Comparison of ENCODE assay signal across 15 cellular contexts in the genomic region with DNA sequence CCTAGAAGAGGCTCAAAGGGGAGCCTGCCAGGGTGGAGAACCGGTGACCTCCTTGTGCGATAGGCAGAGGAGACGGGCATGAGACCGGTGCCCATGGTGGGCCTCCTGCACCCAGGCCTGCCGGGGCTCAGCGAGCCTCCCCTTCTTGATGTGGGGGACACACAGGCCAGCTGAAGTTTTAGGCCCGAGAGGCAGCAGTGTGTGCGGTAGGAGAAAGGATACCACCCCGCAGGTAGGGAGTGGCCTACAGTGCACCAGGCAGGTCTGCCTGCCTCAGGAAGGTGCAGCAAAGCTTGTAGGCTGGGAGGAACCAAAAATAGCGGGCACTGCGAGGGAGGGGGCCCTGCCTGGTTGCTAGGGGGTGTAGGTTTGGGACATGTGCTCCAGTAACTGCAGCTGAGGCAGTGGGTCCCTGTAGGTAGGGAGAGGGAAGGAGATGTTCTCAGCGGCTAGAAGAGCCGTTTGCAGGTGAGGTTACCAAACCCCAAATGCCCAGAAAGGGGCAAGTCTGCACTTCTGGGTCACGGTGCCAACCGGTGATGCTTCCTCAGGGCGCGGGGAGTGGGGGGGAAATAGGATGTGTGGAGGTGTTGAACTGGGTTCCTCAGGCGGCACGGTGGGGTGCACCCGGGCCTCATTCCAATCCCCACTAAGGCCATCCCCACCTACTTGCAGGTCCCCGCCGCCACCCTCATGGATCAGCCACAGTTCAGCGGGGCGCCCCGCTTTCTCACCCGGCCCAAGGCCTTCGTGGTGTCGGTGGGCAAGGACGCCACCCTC. TPM values are rescaled to one million over a fixed set of nuclear protein-coding genes. Genes with fewer than 3 reads are reported as not detected.
DNase-seq lines count a peak whose midpoint lies in the region; ATAC-seq and TF ChIP-seq lines count a peak whose summit lies in the region.
"Had no signal": no experiment of that assay in that cellular context is flagged by ENCODE, and none has a peak within 500 bp of the region (broad histone marks: within the 10 kb centered on the region; RNA-seq: fewer than 3 reads in every experiment).

No MANE protein-coding gene starts in this region.

- intact Hi-C loops in left cardiac atrium (cut with DNase I) (no loop called here), lower lobe of right lung (cut with DNase I) (no loop called here)

- POLR2A ChIA-PET in T-cell (lab: Charles Lee) = no interaction called here

- peaks cover 5 to 10% (median 9%) of the 10 kb centered on the region in 3 donors for H3K4me1 Mint-ChIP-seq in T-cell

- H3K27me3 ChIP-seq in cardiac muscle cell (no peaks in the 10 kb centered on the region), lower lobe of right lung (ENCODE audit: low read depth) (peaks cover 18% of the 10 kb centered on the region), skeletal muscle tissue (ENCODE audit: control insufficient read depth in 3 of 3, insufficient read depth in 3 of 3, low read length in 3 of 3) (peaks cover 0 to 7% (median 3%) of the 10 kb centered on the region in 3 donors)
- H3K27me3 ChIP-seq: vagina had no signal

- DNase-seq in cardiac muscle cell (ENCODE audit: low read depth in 1 of 2, low spot score in 1 of 2) (no peak), left cardiac atrium (no peak), T-cell (peak in 2 of 34 experiments; percentile 18 to 26), lower lobe of right lung (peak; percentile 49), HPDE6-E6E7 (ENCODE audit: extremely low spot score) (no peak)
- DNase-seq in activated effector memory CD4-positive, alpha-beta T cell treated with anti-CD3 and anti-CD28 coated beads, Interleukin-2, amount 50 U/mL, for 16 hours = no peak
- DNase-seq: activated B cell treated with CpG ODN at 0.5 μM for 24 hours, amniotic stem cell, DMS153, NCI-H1105, NCI-H2171 had no signal

- H3K36me3 ChIP-seq in cardiac muscle cell (peaks cover 18% of the 10 kb centered on the region), lower lobe of right lung (no peaks in the 10 kb centered on the region), skeletal muscle tissue (ENCODE audit: control insufficient read depth in 3 of 3, insufficient read depth in 3 of 3, low read length in 3 of 3) (peaks cover 8 to 59% (median 26%) of the 10 kb centered on the region in 3 donors)
- H3K36me3 ChIP-seq: gastroesophageal sphincter, vagina had no signal

- CTCF ChIA-PET in T-cell (lab: Charles Lee) = no interaction called here

- H3K4me1 ChIP-seq in cardiac muscle cell (ENCODE audit: low read depth) (peaks cover 49% of the 10 kb centered on the region), lower lobe of right lung (peaks cover 8% of the 10 kb centered on the region), skeletal muscle tissue (ENCODE audit: control insufficient read depth in 3 of 3, insufficient read depth in 3 of 3, low read length in 3 of 3) (peaks cover 54 to 77% (median 63%) of the 10 kb centered on the region in 3 donors)

- H3K4me3 Mint-ChIP-seq in T-cell = peak overlapping the region; percentile 49 to 54 (median 53)
- H3K4me3 Mint-ChIP-seq: activated B cell treated with CpG ODN at 0.5 μM for 24 hours had no signal

- H3K9me3 ChIP-seq in cardiac muscle cell (ENCODE audit: low read depth) = no peaks in the 10 kb centered on the region
- H3K9me3 ChIP-seq in lower lobe of right lung = no peaks in the 10 kb centered on the region
- H3K9me3 ChIP-seq in skeletal muscle tissue (ENCODE audit: control insufficient read depth in 3 of 3, low read length in 3 of 3) = no peaks in the 10 kb centered on the region
- H3K9me3 ChIP-seq: gastroesophageal sphincter, vagina had no signal

- no peak for TF ChIP-seq CTCF in cardiac muscle cell (IDR thresholded peaks at IDR 0.05; ENCODE audit: low read depth, low read length)
- TF ChIP-seq CTCF in lower lobe of right lung (IDR thresholded peaks at IDR 0.05) = no peak

- no peaks in the 10 kb centered on the region for H3K36me3 Mint-ChIP-seq in T-cell

- H3K9me3 Mint-ChIP-seq in T-cell = no peaks in the 10 kb centered on the region
- H3K9me3 Mint-ChIP-seq: activated B cell treated with CpG ODN at 0.5 μM for 24 hours had no signal

- peak overlapping the region; percentile 66 to 100 (median 97) for H3K9ac ChIP-seq in skeletal muscle tissue (ENCODE audit: low read depth in 1 of 3, low read length in 3 of 3)

- H3K4me3 ChIP-seq in cardiac muscle cell = no peak overlapping the region
- H3K4me3 ChIP-seq in lower lobe of right lung = no peak overlapping the region
- peak overlapping the region; percentile 77 to 87 (median 84) for H3K4me3 ChIP-seq in skeletal muscle tissue (ENCODE audit: low read length in 3 of 3)
- H3K4me3 ChIP-seq: gastroesophageal sphincter, vagina had no signal

- peak overlapping the region; percentile 97 for H3K27ac ChIP-seq in cardiac muscle cell
- H3K27ac ChIP-seq in lower lobe of right lung = no peak overlapping the region
- H3K27ac ChIP-seq in skeletal muscle tissue (ENCODE audit: low read depth, low read length) = peak overlapping the region; percentile 100
- H3K27ac ChIP-seq: gastroesophageal sphincter, vagina had no signal

- ATAC-seq in left cardiac atrium (no peak), T-cell (replicated peaks in 1 of 4) (no peak), lower lobe of right lung (no peak), HG02938 (IDR thresholded peaks at IDR 0.05; ENCODE audit: unreplicated experiment) (no peak)
- ATAC-seq: gastroesophageal sphincter had no signal

- peak overlapping the region in 1 of 2 donors; percentile 22 for H3K27ac Mint-ChIP-seq in T-cell
- H3K27ac Mint-ChIP-seq: activated B cell treated with CpG ODN at 0.5 μM for 24 hours had no signal

- peaks cover 0 to 6% of the 10 kb centered on the region in 2 donors for H3K27me3 Mint-ChIP-seq in T-cell
- H3K27me3 Mint-ChIP-seq: activated B cell treated with CpG ODN at 0.5 μM for 24 hours had no signal

RNA-seq across cellular contexts. Expression of gene OBSCN, which starts 3.4 kb away (rescaled TPM):
- total RNA-seq in cardiac muscle cell = 191 and 390 TPM in 2 replicates
- polyA plus RNA-seq in cardiac muscle cell = 87.1 and 121 TPM in 2 replicates
- 100 to 1,000 TPM; 194 to 201 TPM for total RNA-seq in left cardiac atrium
- 100 to 1,000 TPM in 2 of 5 donors, 10 to 100 TPM in 3; 77.9 to 133 (median 81.4) TPM for total RNA-seq in T-cell
- 35.6 TPM for total RNA-seq in lower lobe of right lung
- total RNA-seq in skeletal muscle tissue = 460 TPM

RNA-seq across cellular contexts. Expression of gene IBA57, which starts 45.7 kb away (rescaled TPM):
- total RNA-seq in cardiac muscle cell (4.8 and 5.1 TPM in 2 replicates), left cardiac atrium (10 to 100 TPM; 10.4 to 10.5 TPM), T-cell (10 to 100 TPM; 10.6 to 18.3 (median 12.6) TPM), lower lobe of right lung (10.7 TPM), skeletal muscle tissue (3.1 TPM)
- polyA plus RNA-seq in cardiac muscle cell = 6.4 and 8.3 TPM in 2 replicates

Comparison
In these comparisons a context has a peak if more than half of its experiments do, and no peak if none do; other contexts are left out.
1. H3K4me3 ChIP-seq: peak in skeletal muscle tissue (3 of 3); none in cardiac muscle cell (single experiment) and lower lobe of right lung (single experiment).